Comparison of ENCODE assay signal across 8 cellular contexts in genomic region chr7:79176859-79177477, GRCh38.
DNase-seq lines count a peak whose midpoint lies in the region; ATAC-seq and TF ChIP-seq lines count a peak whose summit lies in the region.

No MANE protein-coding gene starts in this region.

- no peaks in the 10 kb centered on the region for H3K9me3 ChIP-seq in mucosa of descending colon
- H3K9me3 ChIP-seq in T-helper 17 cell (ENCODE audit: control insufficient read depth, low read length, poor library complexity, severe bottlenecking): peaks cover 2% of the 10 kb centered on the region

- H3K36me3 Mint-ChIP-seq in T-helper 17 cell (ENCODE audit: low read depth): no peaks in the 10 kb centered on the region

- no peaks in the 10 kb centered on the region for H3K36me3 ChIP-seq in mucosa of descending colon (ENCODE audit: low read depth)

- H3K4me1 Mint-ChIP-seq in T-helper 17 cell: no peaks in the 10 kb centered on the region

- ATAC-seq in mucosa of descending colon (peak; percentile 45), GM21786 (IDR thresholded peaks at IDR 0.05; ENCODE audit: unreplicated experiment) (no peak), GM18502 (IDR thresholded peaks at IDR 0.05; ENCODE audit: poor library complexity, unreplicated experiment) (no peak), T-helper 17 cell (no peak)

- H3K4me3 Mint-ChIP-seq in T-helper 17 cell: no peak overlapping the region

- H3K27me3 Mint-ChIP-seq in T-helper 17 cell: no peaks in the 10 kb centered on the region

- no peak overlapping the region for H3K27ac Mint-ChIP-seq in T-helper 17 cell

- intact Hi-C loops in mucosa of descending colon (cut with DNase I, micrococcal nuclease): no loop called here

- DNase-seq in GM03348 (ENCODE audit: low spot score) (peak; percentile 44), HT-29 (ENCODE audit: low spot score) (peak; percentile 72), NOMO-1 treated with dmso at 0.1 percent for 144 hours (lab: John Stamatoyannopoulos, UW; ENCODE audit: unreplicated experiment) (peak; percentile 3), dermis microvascular lymphatic vessel endothelial cell (ENCODE audit: low read depth in 2 of 2) (peak; percentile 3 to 23), mucosa of descending colon (peak in 1 of 3 donors; percentile 10), T-helper 17 cell (no peak)

- H3K4me3 ChIP-seq in mucosa of descending colon: no peak overlapping the region

- H3K4me1 ChIP-seq in mucosa of descending colon (ENCODE audit: low read depth): no peaks in the 10 kb centered on the region

- TF ChIP-seq CTCF in mucosa of descending colon (IDR thresholded peaks at IDR 0.05): no peak

Comparison
In these comparisons a context has a peak if more than half of its experiments do, and no peak if none do; other contexts are left out.
1. DNase-seq: peak in GM03348 (single experiment), HT-29 (single experiment), NOMO-1 treated with dmso at 0.1 percent for 144 hours (single experiment) and dermis microvascular lymphatic vessel endothelial cell (2 of 2); none in T-helper 17 cell (0 of 3).